16 cellular contexts compared by ENCODE assay signal in the genomic region with DNA sequence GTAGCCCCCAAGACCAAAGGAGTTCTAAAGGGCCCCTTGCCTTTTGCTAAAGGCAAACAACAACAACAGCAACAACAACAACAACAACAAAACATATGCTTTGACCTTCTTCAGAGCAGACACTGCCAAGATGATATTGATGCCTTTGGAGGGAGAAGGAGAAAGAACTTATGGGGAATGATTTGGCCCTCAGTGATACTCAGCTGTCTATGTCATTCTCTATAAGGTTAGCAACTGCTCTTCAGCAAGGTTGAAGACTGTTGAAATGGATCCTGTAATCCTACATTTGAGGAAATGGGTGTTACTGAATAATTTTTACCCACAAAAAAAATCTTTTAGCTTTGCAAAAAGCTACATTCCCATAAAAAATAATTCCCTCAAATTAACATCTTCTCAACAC.
A peak's percentile ranks its signal among the peaks of the same experiment; 100 is the strongest.
DNase-seq lines count a peak whose midpoint lies in the region; ATAC-seq, FAIRE-seq and TF ChIP-seq lines count a peak whose summit lies in the region.
"Had no signal": no experiment of that assay in that cellular context is flagged by ENCODE, and none has a peak within 500 bp of the region (broad histone marks: within the 10 kb centered on the region; RNA-seq: fewer than 3 reads in every experiment).

No MANE protein-coding gene starts in this region.

- H3K4me1 Mint-ChIP-seq in natural killer cell treated with Interleukin-12 subunit alpha and Interleukin-12 subunit beta and Interleukin-15 and Interleukin-18, amount 100 ng/mL, for 72 hours (ENCODE audit: low read depth in 2 of 2), result peaks cover 0 to 4% of the 10 kb centered on the region in 2 donors
- H3K4me1 Mint-ChIP-seq in Caco-2 (ENCODE audit: low read depth, unreplicated experiment), result peaks cover 5% of the 10 kb centered on the region

- H3K9me3 Mint-ChIP-seq in natural killer cell treated with Interleukin-12 subunit alpha and Interleukin-12 subunit beta and Interleukin-15 and Interleukin-18, amount 100 ng/mL, for 72 hours, result no peaks in the 10 kb centered on the region
- H3K9me3 Mint-ChIP-seq in Caco-2 (ENCODE audit: unreplicated experiment), result no peaks in the 10 kb centered on the region
- H3K9me3 Mint-ChIP-seq: activated CD4-positive, alpha-beta T cell treated with anti-CD3 and anti-CD28 coated beads, Interleukin-2, amount 10 ng/mL, durations not matched to agents 24 days and 14 days; stimulated activated naive CD8-positive, alpha-beta T cell treated with anti-CD3 and anti-CD28 coated beads, Interleukin-15, amount 100 ng/mL, for 72 hours had no signal

- H3K27ac Mint-ChIP-seq in natural killer cell treated with Interleukin-12 subunit alpha and Interleukin-12 subunit beta and Interleukin-15 and Interleukin-18, amount 100 ng/mL, for 72 hours, result no peak overlapping the region
- H3K27ac Mint-ChIP-seq in Caco-2 (ENCODE audit: unreplicated experiment), result no peak overlapping the region
- H3K27ac Mint-ChIP-seq: activated CD4-positive, alpha-beta T cell treated with anti-CD3 and anti-CD28 coated beads, Interleukin-2, amount 10 ng/mL, durations not matched to agents 24 days and 14 days; stimulated activated naive CD8-positive, alpha-beta T cell treated with anti-CD3 and anti-CD28 coated beads, Interleukin-15, amount 100 ng/mL, for 72 hours had no signal

- intact Hi-C loops in right cardiac atrium (cut with DNase I) (no loop called here), Right ventricle myocardium inferior (cut with DNase I) (no loop called here), Caco-2 (cut with micrococcal nuclease; ENCODE audit: unreplicated experiment) (no loop called here)

- no peak overlapping the region for H3K23ac ChIP-seq in H1 (ENCODE audit: insufficient read length)

- no peak overlapping the region for H4K5ac ChIP-seq in H1 (ENCODE audit: insufficient read length, low read depth, low read length)

- H3K4ac ChIP-seq in H1 (replicated peaks; ENCODE audit: insufficient read length, low read depth, low read length), result no peak overlapping the region

- H3K4me3 ChIP-seq in right cardiac atrium (ENCODE audit: low read length), result no peak overlapping the region
- no peak overlapping the region for H3K4me3 ChIP-seq in H1 (ENCODE audit: extremely low read depth in 1 of 4, insufficient read depth in 2 of 4, low read depth in 3 of 4, low read length in 4 of 4)
- H3K4me3 ChIP-seq in neutrophil (ENCODE audit: low read depth in 1 of 2, low read length in 1 of 2), result peak overlapping the region; percentile 33 to 38
- no peak overlapping the region for H3K4me3 ChIP-seq in Caco-2 (ENCODE audit: low read depth, low read length)

- H3K27ac ChIP-seq in right cardiac atrium (ENCODE audit: low read length), result peak overlapping the region; percentile 23
- no peak overlapping the region for H3K27ac ChIP-seq in H1 (ENCODE audit: low read depth, low read length)
- peak overlapping the region; percentile 96 for H3K27ac ChIP-seq in neutrophil

- H3K18ac ChIP-seq in H1 (ENCODE audit: extremely low read depth, low read length), result no peak overlapping the region; the same call in 1 of the 2 replicates

- no peak overlapping the region for H3K56ac ChIP-seq in H1 (replicated peaks; ENCODE audit: insufficient read length, low read depth, low read length)

- no peak overlapping the region for H3K4me3 Mint-ChIP-seq in natural killer cell treated with Interleukin-12 subunit alpha and Interleukin-12 subunit beta and Interleukin-15 and Interleukin-18, amount 100 ng/mL, for 72 hours
- no peak overlapping the region for H3K4me3 Mint-ChIP-seq in Caco-2 (ENCODE audit: unreplicated experiment)
- H3K4me3 Mint-ChIP-seq: activated CD4-positive, alpha-beta T cell treated with anti-CD3 and anti-CD28 coated beads, Interleukin-2, amount 10 ng/mL, durations not matched to agents 24 days and 14 days; stimulated activated naive CD8-positive, alpha-beta T cell treated with anti-CD3 and anti-CD28 coated beads, Interleukin-15, amount 100 ng/mL, for 72 hours had no signal

- CTCF ChIA-PET in H1 (lab: Charles Lee; ENCODE audit: partially characterized antibody), result interaction anchor here (0.6 to 2.3 kb wide), 5 partner anchors 11 to 43 kb away, joined by 3 to 9 read pairs (median 6); no protein-coding TSS in a partner anchor
- CTCF ChIA-PET in Caco-2 (lab: Charles Lee), result no interaction called here

- no peak overlapping the region for H2BK5ac ChIP-seq in H1 (ENCODE audit: low read depth, low read length)

- no peak for TF ChIP-seq RAD21 in H1 (IDR thresholded peaks at IDR 0.05 in 1 of 2, conservative IDR thresholded peaks at IDR 0.05 in 1 of 2; ENCODE audit: low read depth in 2 of 2, low read length in 2 of 2)

- no peak for ATAC-seq in right cardiac atrium
- ATAC-seq in Right ventricle myocardium inferior, result no peak
- no peak for ATAC-seq in natural killer cell treated with Interleukin-12 subunit alpha and Interleukin-12 subunit beta and Interleukin-15 and Interleukin-18, amount 100 ng/mL, for 72 hours
- ATAC-seq: stimulated activated naive CD8-positive, alpha-beta T cell treated with anti-CD3 and anti-CD28 coated beads, Interleukin-15, amount 100 ng/mL, for 72 hours had no signal

- no peak for TF ChIP-seq EP300 in H1 (IDR thresholded peaks at IDR 0.05; ENCODE audit: borderline replicate concordance in 1 of 2, low read depth in 2 of 2, low read length in 2 of 2)

- no peak overlapping the region for H2BK15ac ChIP-seq in H1 (ENCODE audit: low read length)

- no peak overlapping the region for H2AFZ ChIP-seq in H1 (ENCODE audit: low read length)

- no peak overlapping the region for H2AK5ac ChIP-seq in H1 (ENCODE audit: low read depth, low read length)

- POLR2A ChIA-PET in H1 (lab: Charles Lee; ENCODE audit: partially characterized antibody), result interaction anchor here (0.7 to 1.6 kb wide), 4 partner anchors 9 to 71 kb away, joined by 3 to 6 read pairs (median 3); no protein-coding TSS in a partner anchor
- POLR2A ChIA-PET in Caco-2 (lab: Charles Lee), result no interaction called here

- H3K79me1 ChIP-seq in H1 (ENCODE audit: low read depth, low read length), result no peaks in the 10 kb centered on the region

- TF ChIP-seq POLR2A in H1 (IDR thresholded peaks at IDR 0.05; ENCODE audit: control extremely low read depth in 1 of 2, low read depth in 2 of 2, low read length in 2 of 2), result no peak

- no peaks in the 10 kb centered on the region for H3K79me2 ChIP-seq in H1 (ENCODE audit: control insufficient read depth in 1 of 2, insufficient read depth in 2 of 2, low read length in 2 of 2)

- H3K4me2 ChIP-seq in H1 (ENCODE audit: insufficient read depth in 1 of 2, low read depth in 2 of 2, low read length in 2 of 2), result no peak overlapping the region

- H3K9me3 ChIP-seq in right cardiac atrium (ENCODE audit: control insufficient read depth, low read length) (no peaks in the 10 kb centered on the region), H1 (ENCODE audit: insufficient read depth in 2 of 2, low read depth in 1 of 2, low read length in 1 of 2) (no peaks in the 10 kb centered on the region), neutrophil (no peaks in the 10 kb centered on the region), Caco-2 (no peaks in the 10 kb centered on the region)

- no peak overlapping the region for H2BK120ac ChIP-seq in H1 (replicated peaks; ENCODE audit: low read depth, low read length)

- H2BK12ac ChIP-seq in H1 (ENCODE audit: low read depth, low read length), result no peak overlapping the region

- H4K20me1 ChIP-seq in H1 (replicated peaks in 1 of 2; ENCODE audit: control insufficient read depth in 1 of 2, insufficient read depth in 2 of 2, low read length in 2 of 2), result no peaks in the 10 kb centered on the region

- TF ChIP-seq CTCF in H1 (IDR thresholded peaks at IDR 0.05; ENCODE audit: control extremely low read depth in 1 of 3, insufficient read depth in 1 of 3, low read depth in 1 of 3, low read length in 3 of 3) (no peak), neutrophil (IDR thresholded peaks at IDR 0.05) (no peak), Caco-2 (IDR thresholded peaks at IDR 0.05; ENCODE audit: insufficient read depth in 1 of 2, low read depth in 1 of 2, low read length in 1 of 2, severe bottlenecking in 1 of 2, unreplicated experiment in 1 of 2) (no peak)

- no peaks in the 10 kb centered on the region for H3K36me3 ChIP-seq in H1 (ENCODE audit: control insufficient read depth in 2 of 4, insufficient read depth in 4 of 4, low read length in 3 of 4)
- H3K36me3 ChIP-seq in neutrophil, result no peaks in the 10 kb centered on the region
- H3K36me3 ChIP-seq in Caco-2 (ENCODE audit: control insufficient read depth, insufficient read depth, low read length), result no peaks in the 10 kb centered on the region

- FAIRE-seq in H1 (lab: Jason Lieb, UNC), result no peak

- H3K14ac ChIP-seq in H1 (ENCODE audit: insufficient read length), result no peak overlapping the region

- peak overlapping the region; percentile 61; the same call in 1 of the 2 replicates for H2BK20ac ChIP-seq in H1 (ENCODE audit: low read length)

- no peak for DNase-seq in right cardiac atrium
- no peak for DNase-seq in Right ventricle myocardium inferior (ENCODE audit: missing footprints)
- no peak for DNase-seq in H1 (ENCODE audit: low read depth in 1 of 2, low spot score in 2 of 2)
- DNase-seq in natural killer cell treated with Interleukin-12 subunit alpha and Interleukin-12 subunit beta and Interleukin-15 and Interleukin-18, amount 100 ng/mL, for 72 hours (ENCODE audit: low spot score), result no peak
- DNase-seq in effector CD4-positive, alpha-beta T cell, result no peak
- DNase-seq in Caco-2, result no peak
- no peak for DNase-seq in T-helper 1 cell
- DNase-seq: ACHN; activated CD4-positive, alpha-beta T cell treated with anti-CD3 and anti-CD28 coated beads, Interleukin-2, amount 10 ng/mL, durations not matched to agents 24 days and 14 days; activated T-cell treated with anti-CD3 and anti-CD28 coated beads, Interleukin-2, amount 50 U/mL, for 48 hours; cortex of kidney; NCI-H1436; NCI-H446 treated with DMSO at 0.1 percent for 48 hours; stimulated activated naive CD8-positive, alpha-beta T cell treated with anti-CD3 and anti-CD28 coated beads, Interleukin-15, amount 100 ng/mL, for 72 hours; T-helper 9 cell had no signal

- H3K27me3 Mint-ChIP-seq in natural killer cell treated with Interleukin-12 subunit alpha and Interleukin-12 subunit beta and Interleukin-15 and Interleukin-18, amount 100 ng/mL, for 72 hours, result peaks cover 0 to 30% of the 10 kb centered on the region in 2 donors
- H3K27me3 Mint-ChIP-seq in Caco-2 (ENCODE audit: insufficient read depth, unreplicated experiment), result no peaks in the 10 kb centered on the region
- H3K27me3 Mint-ChIP-seq: activated CD4-positive, alpha-beta T cell treated with anti-CD3 and anti-CD28 coated beads, Interleukin-2, amount 10 ng/mL, durations not matched to agents 24 days and 14 days; stimulated activated naive CD8-positive, alpha-beta T cell treated with anti-CD3 and anti-CD28 coated beads, Interleukin-15, amount 100 ng/mL, for 72 hours had no signal

- H3K9ac ChIP-seq in H1 (replicated peaks in 1 of 4; ENCODE audit: extremely low read depth in 1 of 4, low read depth in 3 of 4, low read length in 3 of 4), result no peak overlapping the region

- H3K36me3 Mint-ChIP-seq in natural killer cell treated with Interleukin-12 subunit alpha and Interleukin-12 subunit beta and Interleukin-15 and Interleukin-18, amount 100 ng/mL, for 72 hours, result no peaks in the 10 kb centered on the region
- no peaks in the 10 kb centered on the region for H3K36me3 Mint-ChIP-seq in Caco-2 (ENCODE audit: insufficient read depth, unreplicated experiment)

- no peak overlapping the region for H4K91ac ChIP-seq in H1 (replicated peaks; ENCODE audit: insufficient read length, low read length)

- no TSS peak for BruUV-seq in Caco-2 (replicated peaks; lab: Mats Ljungman, UMichigan)

- H3K4me1 ChIP-seq in right cardiac atrium (ENCODE audit: control insufficient read depth, insufficient read depth, low read length) (peaks cover 1% of the 10 kb centered on the region), H1 (replicated peaks in 1 of 4; ENCODE audit: control insufficient read depth in 3 of 4, insufficient read depth in 4 of 4, low read length in 3 of 4) (peaks cover 0 to 8% (median 2%) of the 10 kb centered on the region in 4 experiments; a peak in 2 of 7 replicates), neutrophil (ENCODE audit: control insufficient read depth in 1 of 2, insufficient read depth in 1 of 2, low read depth in 1 of 2, low read length in 1 of 2) (peaks cover 39 to 46% of the 10 kb centered on the region in 2 experiments), Caco-2 (no peaks in the 10 kb centered on the region)

- H3K23me2 ChIP-seq in H1 (ENCODE audit: low read depth, low read length), result no peaks in the 10 kb centered on the region

- no peaks in the 10 kb centered on the region for H3K27me3 ChIP-seq in right cardiac atrium (ENCODE audit: control insufficient read depth, insufficient read depth)
- no peaks in the 10 kb centered on the region for H3K27me3 ChIP-seq in H1 (replicated peaks in 1 of 4; ENCODE audit: control insufficient read depth in 3 of 4, extremely low read depth in 1 of 4, insufficient read depth in 3 of 4, low read length in 3 of 4)
- no peaks in the 10 kb centered on the region for H3K27me3 ChIP-seq in neutrophil
- H3K27me3 ChIP-seq in Caco-2 (replicated peaks; ENCODE audit: control insufficient read depth, insufficient read depth, low read length), result no peaks in the 10 kb centered on the region

- no peak overlapping the region for H4K8ac ChIP-seq in H1 (ENCODE audit: extremely low read depth, insufficient read depth, low read length)

Comparison
In these comparisons a context has a peak if more than half of its experiments do, and no peak if none do; other contexts are left out.
1. H3K4me3 ChIP-seq: peak in neutrophil (2 of 2); none in right cardiac atrium (single experiment), H1 (0 of 4) and Caco-2 (single experiment).